In genomic region chr12:60257063-60257462, GRCh38 we compare ENCODE assay signal across 11 cellular contexts.
DNase-seq lines count a peak whose midpoint lies in the region; ATAC-seq lines count a peak whose summit lies in the region.
"Had no signal": no experiment of that assay in that cellular context is flagged by ENCODE, and none has a peak within 500 bp of the region (broad histone marks: within the 10 kb centered on the region; RNA-seq: fewer than 3 reads in every experiment).

No MANE protein-coding gene starts in this region.

- ATAC-seq in GM18870 (IDR thresholded peaks at IDR 0.05; ENCODE audit: unreplicated experiment) (no peak), HG03565 (IDR thresholded peaks at IDR 0.05; ENCODE audit: unreplicated experiment) (no peak)

- in situ Hi-C loops in ACHN (cut with HindIII; ENCODE audit: low pct_ligation_motif_present, low pct_unique_long_range_greater_than_20kb, low sequenced_read_pairs) = no loop called here

- peak; percentile 93 for DNase-seq in ACHN
- peak; percentile 58 for DNase-seq in HS-5 (ENCODE audit: low read depth)
- DNase-seq in amniotic epithelial cell (ENCODE audit: low read depth) = peak; percentile 76
- peak; percentile 72 for DNase-seq in islet precursor cell
- DNase-seq in NCI-H146 treated with DMSO at 0.1 percent for 48 hours (lab: John Stamatoyannopoulos, UW; ENCODE audit: unreplicated experiment) = no peak
- no peak for DNase-seq in activated naive CD4-positive, alpha-beta T cell treated with Interleukin-2 at 50 U/mL for 16 hours
- DNase-seq: CD4-positive, alpha-beta memory T cell; esophagus squamous epithelium; NCI-H510A treated with DMSO at 0.1 percent for 48 hours had no signal

Comparison
In these comparisons a context has a peak if more than half of its experiments do, and no peak if none do; other contexts are left out.
1. DNase-seq: peak in ACHN (single experiment), HS-5 (single experiment), amniotic epithelial cell (single experiment) and islet precursor cell (single experiment); none in NCI-H146 treated with DMSO at 0.1 percent for 48 hours (single experiment) and activated naive CD4-positive, alpha-beta T cell treated with Interleukin-2 at 50 U/mL for 16 hours (single experiment).